Comparison of ENCODE assay signal across 23 cellular contexts in genomic region chr3:21783834-21784233, GRCh38. TPM values are rescaled to one million over a fixed set of nuclear protein-coding genes. Genes with fewer than 3 reads are reported as not detected.
"Had no signal": no experiment of that assay in that cellular context is flagged by ENCODE, and none has a peak within 500 bp of the region (broad histone marks: within the 10 kb centered on the region; RNA-seq: fewer than 3 reads in every experiment).

No MANE protein-coding gene starts in this region.

- H3K4me3 ChIP-seq: adrenal gland, colonic mucosa, mucosa of descending colon, sigmoid colon, upper lobe of right lung had no signal

- H3K27me3 ChIP-seq: adrenal gland, colonic mucosa, foreskin keratinocyte, sigmoid colon, upper lobe of right lung had no signal

- H3K27me3 Mint-ChIP-seq: activated naive CD8-positive, alpha-beta T cell; activated T-cell treated with anti-CD3 and anti-CD28 coated beads, Interleukin-2, amount 50 U/mL, for 24 hours; activated T-helper 17 cell treated with anti-CD3 and anti-CD28 coated beads, Interleukin-2, amount 50 U/mL, for 72 hours; memory B cell had no signal

- H3K36me3 ChIP-seq: adrenal gland, colonic mucosa, sigmoid colon, upper lobe of right lung had no signal

- H3K4me1 Mint-ChIP-seq: activated T-helper 17 cell treated with anti-CD3 and anti-CD28 coated beads, Interleukin-2, amount 50 U/mL, for 72 hours; memory B cell; WTC11 had no signal

- ATAC-seq: activated T-helper 17 cell treated with anti-CD3 and anti-CD28 coated beads, Interleukin-2, amount 50 U/mL, for 72 hours; foreskin keratinocyte; mucosa of descending colon; SK-N-SH treated with all-trans-retinoic acid at 6 μM for 48 hours; upper lobe of right lung; WTC11 had no signal

- H3K4me3 Mint-ChIP-seq: activated naive CD8-positive, alpha-beta T cell; activated T-cell treated with anti-CD3 and anti-CD28 coated beads, Interleukin-2, amount 50 U/mL, for 24 hours; activated T-helper 17 cell treated with anti-CD3 and anti-CD28 coated beads, Interleukin-2, amount 50 U/mL, for 72 hours; memory B cell; WTC11 had no signal

- H3K36me3 Mint-ChIP-seq: activated naive CD8-positive, alpha-beta T cell; memory B cell; WTC11 had no signal

- H3K9me3 Mint-ChIP-seq: WTC11 had no signal

- FAIRE-seq: astrocyte had no signal

- H3K9me3 ChIP-seq: adrenal gland, colonic mucosa, sigmoid colon, upper lobe of right lung had no signal

- H3K27ac Mint-ChIP-seq: activated naive CD8-positive, alpha-beta T cell; activated T-cell treated with anti-CD3 and anti-CD28 coated beads, Interleukin-2, amount 50 U/mL, for 24 hours; activated T-helper 17 cell treated with anti-CD3 and anti-CD28 coated beads, Interleukin-2, amount 50 U/mL, for 72 hours; memory B cell; WTC11 had no signal

- H3K27ac ChIP-seq: adrenal gland, colonic mucosa, foreskin keratinocyte, sigmoid colon, upper lobe of right lung had no signal

- DNase-seq: activated CD4-positive, alpha-beta T cell treated with anti-CD3 and anti-CD28 coated beads, Interleukin-2, amount 50 U/mL, for 4 hours; activated CD8-positive, alpha-beta memory T cell treated with anti-CD3 and anti-CD28 coated beads for 24 hours; activated CD8-positive, alpha-beta memory T cell treated with anti-CD3 and anti-CD28 coated beads, Interleukin-2, amount 50 U/mL, for 4 hours; activated naive CD4-positive, alpha-beta T cell; activated T-cell treated with anti-CD3 and anti-CD28 coated beads, Interleukin-2, amount 50 U/mL, for 24 hours; adrenal gland; colonic mucosa; foreskin keratinocyte; hippocampal formation; mucosa of descending colon; nucleus accumbens; sigmoid colon; stimulated activated CD4-positive, alpha-beta T cell treated with anti-CD3 and anti-CD28 coated beads, Interleukin-2, amount 100 ng/mL, for 48 hours; stimulated activated CD8-positive, alpha-beta memory T cell treated with anti-CD3 and anti-CD28 coated beads, Interleukin-4, amount 100 ng/mL, for 48 hours; stimulated activated naive CD4-positive, alpha-beta T cell; upper lobe of right lung had no signal

- H3K4me1 ChIP-seq: adrenal gland, colonic mucosa, foreskin keratinocyte, upper lobe of right lung had no signal

RNA-seq across cellular contexts. Expression of gene ZNF385D, which starts 32.8 kb away (rescaled TPM):
- total RNA-seq: activated T-helper 17 cell treated with anti-CD3 and anti-CD28 coated beads, Interleukin-2, amount 50 U/mL, for 72 hours; T-helper 2 cell treated with Interferon-gamma antibody and Interleukin-4, amounts not matched to agents 100 ng/mL and 5 ng/mL, for 36 hours had no signal
